Comparison of ENCODE assay signal across 9 cellular contexts in genomic region chr14:73696466-73697390, GRCh38. TPM values are rescaled to one million over a fixed set of nuclear protein-coding genes. Genes with fewer than 3 reads are reported as not detected.
DNase-seq lines count a peak whose midpoint lies in the region; ATAC-seq, FAIRE-seq and TF ChIP-seq lines count a peak whose summit lies in the region.
"Had no signal": no experiment of that assay in that cellular context is flagged by ENCODE, and none has a peak within 500 bp of the region (broad histone marks: within the 10 kb centered on the region; RNA-seq: fewer than 3 reads in every experiment).

No MANE protein-coding gene starts in this region.

- TF ChIP-seq RAD21 in HCT116 (IDR thresholded peaks at IDR 0.05; ENCODE audit: low read depth), result no peak

- H3K27ac Mint-ChIP-seq in T-helper 17 cell, result no peak overlapping the region

- FAIRE-seq in GM19239 (lab: Jason Lieb, UNC), result no peak

- CTCF ChIA-PET in HCT116 (lab: Charles Lee), result no interaction called here

- no peak overlapping the region for H2AFZ ChIP-seq in HCT116 (ENCODE audit: low read depth, low read length, poor library complexity, severe bottlenecking)

- TF ChIP-seq POLR2A in HCT116 (IDR thresholded peaks at IDR 0.05; ENCODE audit: borderline replicate concordance, extremely low read depth, insufficient read depth, insufficient read length), result no peak

- DNase-seq in HCT116 (ENCODE audit: low read depth, low spot score), result peak; percentile 13
- peak; percentile 25 for DNase-seq in OCI-M1 (lab: John Stamatoyannopoulos, UW)
- peak; percentile 53 for DNase-seq in iris pigment epithelial cell (ENCODE audit: low read depth)
- DNase-seq in T-helper 17 cell, result no peak
- no peak for DNase-seq in H7
- no peak for DNase-seq in GM19239 (ENCODE audit: insufficient read length, low spot score)
- DNase-seq in anterior cingulate cortex (lab: John Stamatoyannopoulos, UW), result no peak

- no TSS peak for BruUV-seq in HCT116 (replicated peaks; lab: Mats Ljungman, UMichigan)

- POLR2A ChIA-PET in HCT116 (lab: Charles Lee), result no interaction called here

- no peaks in the 10 kb centered on the region for H3K79me2 ChIP-seq in HCT116 (ENCODE audit: insufficient read depth, low read length)

- H4K20me1 ChIP-seq in HCT116 (ENCODE audit: insufficient read depth), result no peaks in the 10 kb centered on the region

- H3K27me3 Mint-ChIP-seq in T-helper 17 cell, result no peaks in the 10 kb centered on the region

- peak overlapping the region; percentile 4; the same call in 1 of the 2 replicates for H3K4me2 ChIP-seq in HCT116 (ENCODE audit: low read length)

- RAD21 ChIA-PET in HCT116 (lab: Charles Lee; ENCODE audit: low non-redundant PET in 1 of 2, low total read pairs in 2 of 2, uncharacterized antibody in 2 of 2, unreplicated experiment in 2 of 2), result no interaction called here

- H3K9ac ChIP-seq in HCT116 (ENCODE audit: low read length), result no peak overlapping the region

- H3K9me3 ChIP-seq in HCT116 (ENCODE audit: control insufficient read depth in 1 of 2, insufficient read depth in 1 of 2, low read depth in 1 of 2, low read length in 2 of 2), result no peaks in the 10 kb centered on the region
- H3K9me3 ChIP-seq in T-helper 17 cell (ENCODE audit: control insufficient read depth, low read length, poor library complexity, severe bottlenecking), result no peaks in the 10 kb centered on the region
- H3K9me3 ChIP-seq: gastrocnemius medialis had no signal

- no peak overlapping the region for H3K4me3 Mint-ChIP-seq in T-helper 17 cell

- intact Hi-C loops in HCT116 (cut with micrococcal nuclease), result no loop called here

- H3K27me3 ChIP-seq in HCT116 (ENCODE audit: insufficient read depth, low read length) (no peaks in the 10 kb centered on the region), H7 (ENCODE audit: control insufficient read depth, insufficient read depth, low read length) (no peaks in the 10 kb centered on the region)
- H3K27me3 ChIP-seq: gastrocnemius medialis had no signal

- no peak overlapping the region for H3K27ac ChIP-seq in HCT116 (ENCODE audit: low read depth, low read length)
- H3K27ac ChIP-seq: gastrocnemius medialis had no signal

- H3K4me1 Mint-ChIP-seq in T-helper 17 cell, result peaks cover 2% of the 10 kb centered on the region

- H3K36me3 ChIP-seq in HCT116 (ENCODE audit: control insufficient read depth in 1 of 2, insufficient read depth in 2 of 2, low read length in 2 of 2) (no peaks in the 10 kb centered on the region), H7 (replicated peaks; ENCODE audit: control insufficient read depth, insufficient read depth, low read length) (no peaks in the 10 kb centered on the region)
- H3K36me3 ChIP-seq: gastrocnemius medialis had no signal

- H3K36me3 Mint-ChIP-seq in T-helper 17 cell (ENCODE audit: low read depth), result peaks cover 7% of the 10 kb centered on the region

- H3K4me3 ChIP-seq in HCT116 (replicated peaks in 1 of 2; ENCODE audit: low read depth in 1 of 2, low read length in 2 of 2) (no peak overlapping the region), H7 (ENCODE audit: insufficient read depth, low read depth, low read length) (no peak overlapping the region)
- H3K4me3 ChIP-seq: gastrocnemius medialis had no signal

- ATAC-seq in GM18520 (IDR thresholded peaks at IDR 0.05; ENCODE audit: unreplicated experiment) (peak; percentile 63), HCT116 (peak; percentile 40; the same call in 1 of the 2 replicates), T-helper 17 cell (no peak)
- ATAC-seq: gastrocnemius medialis had no signal

- H3K9me2 ChIP-seq in HCT116 (ENCODE audit: insufficient read depth), result no peaks in the 10 kb centered on the region

- TF ChIP-seq CTCF in HCT116 (IDR thresholded peaks at IDR 0.05 in 2 of 3, conservative IDR thresholded peaks at IDR 0.05 in 1 of 3; ENCODE audit: borderline replicate concordance in 1 of 3, insufficient read depth in 1 of 3, low read depth in 2 of 3, low read length in 2 of 3), result no peak

- H3K4me1 ChIP-seq in HCT116 (ENCODE audit: control insufficient read depth in 1 of 2, insufficient read depth in 2 of 2, low read length in 2 of 2), result peaks cover 0 to 6% of the 10 kb centered on the region in 2 experiments; a peak in 1 of 4 replicates
- H3K4me1 ChIP-seq: gastrocnemius medialis had no signal

TF ChIP-seq in HCT116, 20 proteins besides CTCF, POLR2A, EP300 and RAD21:
- TF ChIP-seq REST (IDR thresholded peaks at IDR 0.05; ENCODE audit: low read depth), result no peak
- TF ChIP-seq MAX (IDR thresholded peaks at IDR 0.05), result no peak
- no peak for TF ChIP-seq SRF (IDR thresholded peaks at IDR 0.05; ENCODE audit: low read depth)
- no peak for TF ChIP-seq SP1 (IDR thresholded peaks at IDR 0.05; ENCODE audit: low read depth)
- TF ChIP-seq FOSL1 (IDR thresholded peaks at IDR 0.05; ENCODE audit: low read depth), result peak; percentile 19; the same call in 1 of the 2 replicates
- no peak for TF ChIP-seq ZNF274 (IDR thresholded peaks at IDR 0.05; ENCODE audit: low read depth, low read length)
- TF ChIP-seq EZH2phosphoT487 (IDR thresholded peaks at IDR 0.05; ENCODE audit: borderline replicate concordance), result no peak

RNA-seq across cellular contexts. Expression of gene PNMA1, which starts 17.5 kb away (rescaled TPM):
- total RNA-seq in HCT116 (2021; ENCODE audit: unreplicated experiment) (24.6 TPM), T-helper 17 cell (10 to 100 TPM; 42.0 to 53.7 TPM)
- 18.1 and 22.0 TPM in 2 replicates for polyA plus RNA-seq in HCT116 (2012)
- 18.0 and 18.1 TPM in 2 replicates for total RNA-seq in H7 (2014; rRNA removed; shearing (Covaris generic))

RNA-seq across cellular contexts. Expression of gene DNAL1, which starts 51.9 kb away (rescaled TPM):
- total RNA-seq in HCT116 (2021; ENCODE audit: unreplicated experiment), result 14.6 TPM
- 1.9 and 3.3 TPM in 2 replicates for polyA plus RNA-seq in HCT116 (2012)
- total RNA-seq in T-helper 17 cell, result 1 to 10 TPM; 5.4 to 6.1 TPM
- total RNA-seq in H7 (2014; rRNA removed; shearing (Covaris generic)), result 4.2 and 4.9 TPM in 2 replicates

Comparison
In these comparisons a context has a peak if more than half of its experiments do, and no peak if none do; other contexts are left out.
1. DNase-seq: peak in HCT116 (single experiment), OCI-M1 (single experiment) and iris pigment epithelial cell (single experiment); none in T-helper 17 cell (0 of 3), H7 (single experiment), GM19239 (single experiment) and anterior cingulate cortex (0 of 58).